In the genomic region with DNA sequence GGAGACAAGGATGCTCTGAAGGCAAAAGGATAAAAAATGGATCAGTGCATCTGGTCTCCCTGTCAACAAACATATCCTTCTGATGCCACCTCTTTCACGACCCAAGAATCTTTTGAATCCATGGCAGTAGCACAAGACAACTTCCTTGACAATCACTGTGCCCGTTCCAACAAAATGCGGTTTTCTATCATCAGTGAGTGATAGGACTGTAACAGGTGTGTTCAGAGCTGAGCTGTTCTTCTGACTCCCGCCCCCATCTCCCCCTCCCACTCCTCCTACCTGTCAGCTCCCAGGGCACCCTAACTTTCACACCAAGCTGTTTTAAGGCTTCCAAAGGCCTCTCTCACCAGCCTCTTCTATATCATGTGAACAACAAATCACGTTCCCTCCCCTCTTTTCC, we compare ENCODE assay signal across 9 cellular contexts.
DNase-seq lines count a peak whose midpoint lies in the region; ATAC-seq, FAIRE-seq and TF ChIP-seq lines count a peak whose summit lies in the region.
"Had no signal": no experiment of that assay in that cellular context is flagged by ENCODE, and none has a peak within 500 bp of the region (broad histone marks: within the 10 kb centered on the region; RNA-seq: fewer than 3 reads in every experiment).

No MANE protein-coding gene starts in this region.

- no peak for TF ChIP-seq EP300 in suprapubic skin (IDR thresholded peaks at IDR 0.05)

- no peak for FAIRE-seq in D721Med (lab: Jason Lieb, UNC)

- TF ChIP-seq CTCF in astrocyte of the spinal cord (IDR thresholded peaks at IDR 0.05; ENCODE audit: low read depth, low read length) (no peak), suprapubic skin (IDR thresholded peaks at IDR 0.05) (no peak), D721Med (IDR thresholded peaks at IDR 0.05; ENCODE audit: insufficient read depth, missing control alignments) (no peak)

- H3K27ac Mint-ChIP-seq in stimulated activated effector memory CD8-positive, alpha-beta T cell treated with anti-CD3 and anti-CD28 coated beads, Interleukin-12 subunit alpha, Interleukin-12 subunit beta, amount 100 ng/mL, for 72 hours = no peak overlapping the region

- DNase-seq in NCI-H1105 (lab: John Stamatoyannopoulos, UW) (peak; percentile 9), NCI-H1105 treated with DMSO at 0.1 percent for 48 hours (lab: John Stamatoyannopoulos, UW) (no peak), astrocyte of the spinal cord (ENCODE audit: low read depth, low spot score) (no peak), suprapubic skin (ENCODE audit: low spot score in 2 of 2) (no peak), D721Med (ENCODE audit: insufficient read length, low spot score) (no peak)
- DNase-seq in stimulated activated effector memory CD8-positive, alpha-beta T cell treated with anti-CD3 and anti-CD28 coated beads, Interleukin-12 subunit alpha, Interleukin-12 subunit beta, amount 100 ng/mL, for 72 hours (ENCODE audit: low spot score in 2 of 2) = no peak

- WGBS in suprapubic skin = 32% methylated on average over 5 of the region's 5 CpGs

- H3K9me3 Mint-ChIP-seq in stimulated activated effector memory CD8-positive, alpha-beta T cell treated with anti-CD3 and anti-CD28 coated beads, Interleukin-12 subunit alpha, Interleukin-12 subunit beta, amount 100 ng/mL, for 72 hours = no peaks in the 10 kb centered on the region

- in situ Hi-C loops in astrocyte of the spinal cord (cut with HindIII; ENCODE audit: low sequenced_read_pairs) = no loop called here

- no peak overlapping the region for H3K4me3 Mint-ChIP-seq in stimulated activated effector memory CD8-positive, alpha-beta T cell treated with anti-CD3 and anti-CD28 coated beads, Interleukin-12 subunit alpha, Interleukin-12 subunit beta, amount 100 ng/mL, for 72 hours

- no peak for TF ChIP-seq POLR2A in suprapubic skin (IDR thresholded peaks at IDR 0.05)

- H3K4me1 ChIP-seq in iPS-20b (ENCODE audit: insufficient read depth, low read length) (peaks cover 34% of the 10 kb centered on the region), suprapubic skin (peaks cover 44% of the 10 kb centered on the region)

- peak overlapping the region; percentile 7; the same call in 1 of the 2 replicates for H3K9ac ChIP-seq in iPS-20b (ENCODE audit: low read depth, low read length)

- H3K9me3 ChIP-seq in iPS-20b (ENCODE audit: insufficient read depth, low read depth, low read length) = no peaks in the 10 kb centered on the region
- H3K9me3 ChIP-seq in suprapubic skin = no peaks in the 10 kb centered on the region

- H3K27me3 ChIP-seq in iPS-20b (ENCODE audit: insufficient read depth, low read length) (no peaks in the 10 kb centered on the region), suprapubic skin (no peaks in the 10 kb centered on the region)

- ATAC-seq in GM21360 (IDR thresholded peaks at IDR 0.05; ENCODE audit: unreplicated experiment) = no peak
- no peak for ATAC-seq in stimulated activated effector memory CD8-positive, alpha-beta T cell treated with anti-CD3 and anti-CD28 coated beads, Interleukin-12 subunit alpha, Interleukin-12 subunit beta, amount 100 ng/mL, for 72 hours

- peak overlapping the region; percentile 18 for H3K4me3 ChIP-seq in astrocyte of the spinal cord (ENCODE audit: low read depth, low read length)
- H3K4me3 ChIP-seq in iPS-20b (ENCODE audit: low read length) = peak overlapping the region; percentile 60; the same call in 1 of the 2 replicates
- H3K4me3 ChIP-seq in suprapubic skin = no peak overlapping the region

- H3K27ac ChIP-seq in iPS-20b (ENCODE audit: low read length) (no peak overlapping the region), suprapubic skin (peak overlapping the region; percentile 6)
- H3K27ac ChIP-seq: 22Rv1 had no signal

- no peaks in the 10 kb centered on the region for H3K36me3 Mint-ChIP-seq in stimulated activated effector memory CD8-positive, alpha-beta T cell treated with anti-CD3 and anti-CD28 coated beads, Interleukin-12 subunit alpha, Interleukin-12 subunit beta, amount 100 ng/mL, for 72 hours

- H3K4me1 Mint-ChIP-seq in stimulated activated effector memory CD8-positive, alpha-beta T cell treated with anti-CD3 and anti-CD28 coated beads, Interleukin-12 subunit alpha, Interleukin-12 subunit beta, amount 100 ng/mL, for 72 hours = no peaks in the 10 kb centered on the region

- H3K36me3 ChIP-seq in iPS-20b (ENCODE audit: insufficient read depth, low read depth, low read length) = no peaks in the 10 kb centered on the region
- no peaks in the 10 kb centered on the region for H3K36me3 ChIP-seq in suprapubic skin
